Comparison of ENCODE assay signal across 10 cellular contexts in genomic region chr5:14445581-14446290, GRCh38.
A peak's percentile ranks its signal among the peaks of the same experiment; 100 is the strongest.
DNase-seq lines count a peak whose midpoint lies in the region; ATAC-seq and TF ChIP-seq lines count a peak whose summit lies in the region.
"Had no signal": no experiment of that assay in that cellular context is flagged by ENCODE, and none has a peak within 500 bp of the region (broad histone marks: within the 10 kb centered on the region; RNA-seq: fewer than 3 reads in every experiment).

No MANE protein-coding gene starts in this region.

- H3K27me3 ChIP-seq in colonic mucosa (no peaks in the 10 kb centered on the region), mesenchymal stem cell (ENCODE audit: control insufficient read depth in 1 of 2, insufficient read depth in 1 of 2, low read length in 2 of 2) (no peaks in the 10 kb centered on the region)

- H3K23ac ChIP-seq in mesenchymal stem cell (ENCODE audit: low read length in 2 of 2): no peak overlapping the region

- H3K4me3 Mint-ChIP-seq in stimulated activated memory B cell treated with anti-CD40 and anti-IgM and Interleukin-4, amounts not matched to agents 10 μg/mL and 1 μg/mL and 100 μg/mL, for 72 hours: no peak overlapping the region
- H3K4me3 Mint-ChIP-seq: CD8-positive, alpha-beta T cell had no signal

- 19% methylated on average over 14 of the region's 15 CpGs for WGBS in mesenchymal stem cell

- H3K9me3 Mint-ChIP-seq in stimulated activated memory B cell treated with anti-CD40 and anti-IgM and Interleukin-4, amounts not matched to agents 10 μg/mL and 1 μg/mL and 100 μg/mL, for 72 hours: no peaks in the 10 kb centered on the region
- H3K9me3 Mint-ChIP-seq: CD8-positive, alpha-beta T cell had no signal

- DNase-seq in AG08395 (ENCODE audit: low spot score) (peak; percentile 50), NCI-H2107 (lab: John Stamatoyannopoulos, UW) (peak; percentile 39), colonic mucosa (no peak), mesenchymal stem cell (peak; percentile 62), GF-D8 (lab: John Stamatoyannopoulos, UW) (no peak)
- DNase-seq: CD8-positive, alpha-beta T cell had no signal

- H3K36me3 ChIP-seq in colonic mucosa (no peaks in the 10 kb centered on the region), mesenchymal stem cell (ENCODE audit: control insufficient read depth in 1 of 2, insufficient read depth in 2 of 2, low read depth in 1 of 2, low read length in 2 of 2) (peaks cover 3 to 52% of the 10 kb centered on the region in 2 experiments)

- H3K27ac ChIP-seq in colonic mucosa (peak overlapping the region; percentile 9), mesenchymal stem cell (ENCODE audit: low read length, poor library complexity, severe bottlenecking) (peak overlapping the region; percentile 67)
- H3K27ac ChIP-seq: KMS-11 had no signal

- H2AFZ ChIP-seq in mesenchymal stem cell (ENCODE audit: low read depth, low read length): no peak overlapping the region

- no peak overlapping the region for H3K14ac ChIP-seq in mesenchymal stem cell (ENCODE audit: low read length in 2 of 2)

- intact Hi-C loops in colonic mucosa (cut with DNase I): no loop called here

- no peak overlapping the region for H3K4me2 ChIP-seq in mesenchymal stem cell (ENCODE audit: low read length, poor library complexity, severe bottlenecking)
- H3K4me2 ChIP-seq: KMS-11 had no signal

- H3K9ac ChIP-seq in colonic mucosa (ENCODE audit: low read depth in 2 of 2, low read length in 2 of 2) (no peak overlapping the region), mesenchymal stem cell (ENCODE audit: low read length) (peak overlapping the region; percentile 97)
- H3K9ac ChIP-seq: KMS-11 had no signal

- peak overlapping the region; percentile 59 for H2AK5ac ChIP-seq in mesenchymal stem cell (ENCODE audit: low read length, severe bottlenecking)

- H2BK15ac ChIP-seq in mesenchymal stem cell (ENCODE audit: low read depth, poor library complexity, severe bottlenecking): no peak overlapping the region

- peak overlapping the region; percentile 7 to 69 for H3K18ac ChIP-seq in mesenchymal stem cell (ENCODE audit: low read depth in 1 of 2, low read length in 2 of 2)

- H3K79me1 ChIP-seq in mesenchymal stem cell (replicated peaks; ENCODE audit: low read length, poor library complexity, severe bottlenecking): no peaks in the 10 kb centered on the region

- H2BK5ac ChIP-seq in mesenchymal stem cell (ENCODE audit: low read depth, low read length, poor library complexity, severe bottlenecking): no peak overlapping the region

- H2BK12ac ChIP-seq in mesenchymal stem cell (ENCODE audit: low read length in 2 of 2): peak overlapping the region in 1 of 2 experiments; percentile 45

- H3K36me3 Mint-ChIP-seq in stimulated activated memory B cell treated with anti-CD40 and anti-IgM and Interleukin-4, amounts not matched to agents 10 μg/mL and 1 μg/mL and 100 μg/mL, for 72 hours: peaks cover 42% of the 10 kb centered on the region
- H3K36me3 Mint-ChIP-seq: CD8-positive, alpha-beta T cell had no signal

- H2BK120ac ChIP-seq in mesenchymal stem cell (ENCODE audit: low read depth, low read length): peak overlapping the region; percentile 42

- H4K91ac ChIP-seq in mesenchymal stem cell (ENCODE audit: low read length): no peak overlapping the region

- H3K4me1 ChIP-seq in colonic mucosa (peaks cover 25% of the 10 kb centered on the region), mesenchymal stem cell (ENCODE audit: control insufficient read depth, insufficient read depth, low read depth, low read length) (peaks cover 34% of the 10 kb centered on the region)

- H3K4ac ChIP-seq in mesenchymal stem cell (ENCODE audit: low read depth in 1 of 2, low read length in 2 of 2): peak overlapping the region; percentile 40 to 60

- ATAC-seq in stimulated activated memory B cell treated with anti-CD40 and anti-IgM and Interleukin-4, amounts not matched to agents 10 μg/mL and 1 μg/mL and 100 μg/mL, for 72 hours: no peak
- ATAC-seq in HG02610 (IDR thresholded peaks at IDR 0.05; ENCODE audit: unreplicated experiment): no peak
- no peak for ATAC-seq in GM18519 (IDR thresholded peaks at IDR 0.05; ENCODE audit: low FRiP score, unreplicated experiment)
- ATAC-seq: CD8-positive, alpha-beta T cell had no signal

- no peak overlapping the region for H3K27ac Mint-ChIP-seq in stimulated activated memory B cell treated with anti-CD40 and anti-IgM and Interleukin-4, amounts not matched to agents 10 μg/mL and 1 μg/mL and 100 μg/mL, for 72 hours
- H3K27ac Mint-ChIP-seq: CD8-positive, alpha-beta T cell had no signal

- peaks cover 28% of the 10 kb centered on the region for H3K4me1 Mint-ChIP-seq in stimulated activated memory B cell treated with anti-CD40 and anti-IgM and Interleukin-4, amounts not matched to agents 10 μg/mL and 1 μg/mL and 100 μg/mL, for 72 hours

- no peak for TF ChIP-seq CTCF in colonic mucosa (IDR thresholded peaks at IDR 0.05)

- H4K8ac ChIP-seq in mesenchymal stem cell (ENCODE audit: low read length): peak overlapping the region; percentile 91

- no peaks in the 10 kb centered on the region for H3K27me3 Mint-ChIP-seq in stimulated activated memory B cell treated with anti-CD40 and anti-IgM and Interleukin-4, amounts not matched to agents 10 μg/mL and 1 μg/mL and 100 μg/mL, for 72 hours

- H3K9me3 ChIP-seq in colonic mucosa (no peaks in the 10 kb centered on the region), mesenchymal stem cell (ENCODE audit: control insufficient read depth, low read length) (no peaks in the 10 kb centered on the region)

- H3K4me3 ChIP-seq in colonic mucosa (no peak overlapping the region), mesenchymal stem cell (ENCODE audit: insufficient read depth in 1 of 2, low read depth in 1 of 2, low read length in 2 of 2) (peak overlapping the region in 1 of 2 experiments; percentile 97)

Comparison
In these comparisons a context has a peak if more than half of its experiments do, and no peak if none do; other contexts are left out.
1. DNase-seq: peak in AG08395 (single experiment), NCI-H2107 (single experiment) and mesenchymal stem cell (single experiment); none in colonic mucosa (single experiment) and GF-D8 (single experiment).